10 cellular contexts compared by ENCODE assay signal in the genomic region with DNA sequence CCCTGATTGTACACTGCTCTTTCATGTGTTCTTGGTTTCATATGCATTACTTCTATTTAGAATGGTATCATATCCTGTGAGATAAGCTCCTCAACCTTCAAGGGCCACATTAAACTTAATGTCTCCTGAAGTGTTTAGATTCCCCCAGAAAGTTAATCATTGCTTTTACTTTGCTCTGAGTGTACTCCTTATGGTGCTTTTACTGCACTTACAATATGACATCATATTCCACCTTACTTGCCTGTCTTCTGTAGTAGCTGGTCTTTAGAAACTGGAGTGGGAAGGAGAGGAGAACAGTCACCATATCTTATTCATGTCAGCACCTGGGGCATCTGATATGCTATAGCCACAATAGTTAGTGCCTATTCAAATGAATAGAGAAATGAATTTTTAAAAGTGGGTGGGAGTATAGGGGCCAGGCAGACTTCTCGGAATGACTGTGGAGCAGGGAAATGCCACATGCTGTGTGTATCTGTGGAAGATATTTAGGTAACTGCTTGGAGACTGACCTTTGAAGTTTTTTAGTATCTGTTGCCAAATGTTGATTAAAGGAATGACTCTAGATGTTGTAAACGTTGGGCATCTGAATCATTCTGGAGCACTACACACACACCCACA. TPM values are rescaled to one million over a fixed set of nuclear protein-coding genes. Genes with fewer than 3 reads are reported as not detected.
DNase-seq lines count a peak whose midpoint lies in the region; ATAC-seq and TF ChIP-seq lines count a peak whose summit lies in the region.
"Had no signal": no experiment of that assay in that cellular context is flagged by ENCODE, and none has a peak within 500 bp of the region (broad histone marks: within the 10 kb centered on the region; RNA-seq: fewer than 3 reads in every experiment).

No MANE protein-coding gene starts in this region.

- DNase-seq in activated CD8-positive, alpha-beta T cell treated with anti-CD3 and anti-CD28 coated beads for 36 hours, result peak; percentile 7
- no peak for DNase-seq in activated CD8-positive, alpha-beta T cell treated with anti-CD3 and anti-CD28 coated beads, Interleukin-2, amount 10 ng/mL, durations not matched to agents 7 days and 5 days
- DNase-seq in stimulated activated CD4-positive, alpha-beta T cell treated with anti-CD3 and anti-CD28 coated beads, Interleukin-4, amount 100 ng/mL, for 24 hours, result peak; percentile 37
- no peak for DNase-seq in uterus
- no peak for DNase-seq in A172 (ENCODE audit: low spot score)
- DNase-seq in ACHN, result no peak
- DNase-seq: HCEC 1CT; stimulated activated naive CD4-positive, alpha-beta T cell had no signal

- H3K36me3 Mint-ChIP-seq in activated CD8-positive, alpha-beta T cell treated with anti-CD3 and anti-CD28 coated beads for 36 hours (ENCODE audit: low read depth), result peaks cover under 1% of the 10 kb centered on the region
- peaks cover 9% of the 10 kb centered on the region for H3K36me3 Mint-ChIP-seq in activated CD8-positive, alpha-beta T cell treated with anti-CD3 and anti-CD28 coated beads, Interleukin-2, amount 10 ng/mL, durations not matched to agents 7 days and 5 days (ENCODE audit: low read depth)

- no peaks in the 10 kb centered on the region for H3K9me3 ChIP-seq in uterus

- H3K9me3 Mint-ChIP-seq in activated CD8-positive, alpha-beta T cell treated with anti-CD3 and anti-CD28 coated beads for 36 hours, result no peaks in the 10 kb centered on the region
- H3K9me3 Mint-ChIP-seq in activated CD8-positive, alpha-beta T cell treated with anti-CD3 and anti-CD28 coated beads, Interleukin-2, amount 10 ng/mL, durations not matched to agents 7 days and 5 days (ENCODE audit: insufficient read depth), result no peaks in the 10 kb centered on the region

- H3K36me3 ChIP-seq in uterus, result no peaks in the 10 kb centered on the region

- no peak overlapping the region for H3K4me3 Mint-ChIP-seq in activated CD8-positive, alpha-beta T cell treated with anti-CD3 and anti-CD28 coated beads for 36 hours
- no peak overlapping the region for H3K4me3 Mint-ChIP-seq in activated CD8-positive, alpha-beta T cell treated with anti-CD3 and anti-CD28 coated beads, Interleukin-2, amount 10 ng/mL, durations not matched to agents 7 days and 5 days

- no peaks in the 10 kb centered on the region for H3K4me1 ChIP-seq in uterus

- no peak for TF ChIP-seq POLR2A in uterus (IDR thresholded peaks at IDR 0.05)

- H3K4me1 Mint-ChIP-seq in activated CD8-positive, alpha-beta T cell treated with anti-CD3 and anti-CD28 coated beads for 36 hours (ENCODE audit: low read depth), result peaks cover 17% of the 10 kb centered on the region
- H3K4me1 Mint-ChIP-seq in activated CD8-positive, alpha-beta T cell treated with anti-CD3 and anti-CD28 coated beads, Interleukin-2, amount 10 ng/mL, durations not matched to agents 7 days and 5 days (ENCODE audit: low read depth), result peaks cover 4% of the 10 kb centered on the region

- no peak overlapping the region for H3K27ac ChIP-seq in uterus

- CTCF ChIA-PET in activated CD8-positive, alpha-beta T cell treated with anti-CD3 and anti-CD28 coated beads for 36 hours (lab: Charles Lee), result interaction anchor here (1.2 to 2.1 kb wide), 2 partner anchors 12 to 40 kb away, joined by 3 to 4 read pairs; a partner anchor contains a TSS
- CTCF ChIA-PET in activated CD8-positive, alpha-beta T cell treated with anti-CD3 and anti-CD28 coated beads, Interleukin-2, amount 10 ng/mL, durations not matched to agents 7 days and 5 days (lab: Charles Lee), result interaction anchor here (1.0 kb wide), 1 partner anchor 15 kb away, joined by 3 read pairs; no protein-coding TSS in a partner anchor

- H3K4me3 ChIP-seq in uterus, result no peak overlapping the region

- intact Hi-C loops in activated CD8-positive, alpha-beta T cell treated with anti-CD3 and anti-CD28 coated beads for 36 hours (cut with micrococcal nuclease), result no loop called here
- intact Hi-C loops in uterus (cut with DNase I; ENCODE audit: low total_unique reads), result no loop called here

- in situ Hi-C loops in ACHN (cut with HindIII; ENCODE audit: low pct_ligation_motif_present, low pct_unique_long_range_greater_than_20kb, low sequenced_read_pairs), result no loop called here

- peak; percentile 83 for ATAC-seq in activated CD8-positive, alpha-beta T cell treated with anti-CD3 and anti-CD28 coated beads for 36 hours
- no peak for ATAC-seq in activated CD8-positive, alpha-beta T cell treated with anti-CD3 and anti-CD28 coated beads, Interleukin-2, amount 10 ng/mL, durations not matched to agents 7 days and 5 days
- ATAC-seq in GM21723 (IDR thresholded peaks at IDR 0.05; ENCODE audit: unreplicated experiment) (peak; percentile 40), HG03175 (IDR thresholded peaks at IDR 0.05; ENCODE audit: unreplicated experiment) (peak; percentile 87)

- no peak overlapping the region for H3K27ac Mint-ChIP-seq in activated CD8-positive, alpha-beta T cell treated with anti-CD3 and anti-CD28 coated beads for 36 hours
- no peak overlapping the region for H3K27ac Mint-ChIP-seq in activated CD8-positive, alpha-beta T cell treated with anti-CD3 and anti-CD28 coated beads, Interleukin-2, amount 10 ng/mL, durations not matched to agents 7 days and 5 days

- H3K27me3 ChIP-seq in uterus, result no peaks in the 10 kb centered on the region

- no peaks in the 10 kb centered on the region for H3K27me3 Mint-ChIP-seq in activated CD8-positive, alpha-beta T cell treated with anti-CD3 and anti-CD28 coated beads for 36 hours
- H3K27me3 Mint-ChIP-seq in activated CD8-positive, alpha-beta T cell treated with anti-CD3 and anti-CD28 coated beads, Interleukin-2, amount 10 ng/mL, durations not matched to agents 7 days and 5 days (ENCODE audit: low read depth), result no peaks in the 10 kb centered on the region

- POLR2A ChIA-PET in activated CD8-positive, alpha-beta T cell treated with anti-CD3 and anti-CD28 coated beads for 36 hours (lab: Charles Lee), result no interaction called here
- POLR2A ChIA-PET in activated CD8-positive, alpha-beta T cell treated with anti-CD3 and anti-CD28 coated beads, Interleukin-2, amount 10 ng/mL, durations not matched to agents 7 days and 5 days (lab: Charles Lee), result interaction anchor here (0.5 kb wide), 1 partner anchor 14 kb away, joined by 6 read pairs; no protein-coding TSS in a partner anchor

- TF ChIP-seq CTCF in activated CD8-positive, alpha-beta T cell treated with anti-CD3 and anti-CD28 coated beads for 36 hours (IDR thresholded peaks at IDR 0.05), result no peak
- TF ChIP-seq CTCF in uterus (IDR thresholded peaks at IDR 0.05), result no peak

RNA-seq across cellular contexts. Expression of a gene that starts 40.2 kb away (rescaled TPM):
- 10 to 100 TPM; 26.5 to 32.0 TPM for total RNA-seq in activated CD8-positive, alpha-beta T cell treated with anti-CD3 and anti-CD28 coated beads for 36 hours
- 10 to 100 TPM; 27.0 to 29.5 TPM for total RNA-seq in activated CD8-positive, alpha-beta T cell treated with anti-CD3 and anti-CD28 coated beads, Interleukin-2, amount 10 ng/mL, durations not matched to agents 7 days and 5 days
- total RNA-seq in uterus, result 10 to 100 TPM; 10.3 to 20.9 (median 15.4) TPM
- total RNA-seq in A172 (2014; rRNA removed; shearing (Covaris generic)), result 0.03 TPM in 1 of 2 replicates, not detected in the other

Comparison
In these comparisons a context has a peak if more than half of its experiments do, and no peak if none do; other contexts are left out.
1. DNase-seq: peak in activated CD8-positive, alpha-beta T cell treated with anti-CD3 and anti-CD28 coated beads for 36 hours (single experiment) and stimulated activated CD4-positive, alpha-beta T cell treated with anti-CD3 and anti-CD28 coated beads, Interleukin-4, amount 100 ng/mL, for 24 hours (single experiment); none in activated CD8-positive, alpha-beta T cell treated with anti-CD3 and anti-CD28 coated beads, Interleukin-2, amount 10 ng/mL, durations not matched to agents 7 days and 5 days (single experiment), uterus (0 of 2), A172 (single experiment) and ACHN (single experiment).
2. RNA of a gene that starts 40.2 kb away (total RNA-seq): 26.5 to 32.0 TPM in activated CD8-positive, alpha-beta T cell treated with anti-CD3 and anti-CD28 coated beads for 36 hours, 27.0 to 29.5 TPM in activated CD8-positive, alpha-beta T cell treated with anti-CD3 and anti-CD28 coated beads, Interleukin-2, amount 10 ng/mL, durations not matched to agents 7 days and 5 days and 10.3 to 20.9 TPM in uterus; 0.03 TPM in A172; every median in the first group is over 10 times any median in the second.